ENCODE assay signal across 9 cellular contexts in the genomic region with DNA sequence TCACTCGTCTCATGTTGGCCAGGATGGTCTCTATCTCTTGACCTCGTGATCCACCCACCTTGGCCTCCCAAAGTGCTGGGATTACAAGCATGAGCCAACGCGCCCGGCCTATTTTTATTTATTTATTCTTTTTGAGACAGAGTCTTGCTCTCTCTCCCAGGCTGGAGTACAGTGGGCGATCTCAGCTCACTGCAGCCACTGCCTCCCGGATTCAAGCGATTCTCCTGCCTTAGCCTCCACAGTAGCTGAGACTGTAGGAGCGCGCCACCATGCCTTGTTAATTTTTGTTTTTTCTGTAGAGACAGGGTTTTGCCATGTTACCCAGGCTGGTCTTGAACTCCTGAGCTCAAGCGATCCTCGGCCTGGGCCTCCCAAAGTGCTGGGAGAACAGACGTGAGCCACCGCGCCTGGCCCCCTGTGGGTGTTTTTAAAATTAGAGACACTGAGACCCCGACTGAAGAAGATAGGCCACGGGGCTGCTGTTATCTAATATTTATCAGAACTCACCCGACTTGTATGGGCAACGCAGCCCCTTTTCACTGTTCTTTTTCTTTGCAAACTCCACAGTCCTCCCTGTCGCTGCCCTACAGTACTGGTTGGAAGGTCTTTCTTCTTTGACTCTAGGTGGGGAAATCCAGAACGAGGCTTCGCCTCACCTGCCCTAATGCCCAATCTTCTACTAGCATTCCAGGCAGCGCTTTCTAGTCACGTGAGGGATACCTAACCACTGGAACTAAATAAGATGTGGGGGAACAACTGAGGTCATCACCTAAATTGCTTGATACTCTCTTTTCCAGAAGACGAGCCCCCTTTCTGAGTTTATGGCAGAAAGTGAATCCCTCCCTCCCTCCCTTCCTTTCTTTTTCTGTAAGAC. TPM values are rescaled to one million over a fixed set of nuclear protein-coding genes. Genes with fewer than 3 reads are reported as not detected.
DNase-seq lines count a peak whose midpoint lies in the region; ATAC-seq and TF ChIP-seq lines count a peak whose summit lies in the region.
"Had no signal": no experiment of that assay in that cellular context is flagged by ENCODE, and none has a peak within 500 bp of the region (broad histone marks: within the 10 kb centered on the region; RNA-seq: fewer than 3 reads in every experiment).

No MANE protein-coding gene starts in this region.

- H3K27me3 Mint-ChIP-seq in GM23338 (ENCODE audit: insufficient read depth, low read depth, poor library complexity) = peaks cover 6% of the 10 kb centered on the region

- H3K4me1 Mint-ChIP-seq in GM23338 = peaks cover 18% of the 10 kb centered on the region

- H3K27me3 ChIP-seq in GM23338 (ENCODE audit: insufficient read depth) (no peaks in the 10 kb centered on the region), WERI-Rb-1 (ENCODE audit: insufficient read depth, low read depth, severe bottlenecking) (no peaks in the 10 kb centered on the region), spleen (replicated peaks in 1 of 7) (peaks cover 0 to 3% (median 0%) of the 10 kb centered on the region in 7 donors)

- peak overlapping the region; percentile 95; the same call in 1 of the 2 replicates for H3K27ac ChIP-seq in GM23338 (ENCODE audit: low read depth)
- H3K27ac ChIP-seq in WERI-Rb-1 = peak overlapping the region; percentile 82
- peak overlapping the region in 7 of 8 donors; percentile 96 to 98 (median 98) for H3K27ac ChIP-seq in spleen

- intact Hi-C loops in spleen (cut with DNase I; ENCODE audit: low total_unique reads) = no loop called here

- H3K9me3 ChIP-seq in WERI-Rb-1 (ENCODE audit: severe bottlenecking) (no peaks in the 10 kb centered on the region), spleen (no peaks in the 10 kb centered on the region)

- WGBS in spleen, 5 donors = 92 to 96% (median 94%) methylated on average over 25 of the region's 25 CpGs

- no peaks in the 10 kb centered on the region for H3F3A ChIP-seq in GM23338 (replicated peaks; ENCODE audit: low read depth)

- no peak for TF ChIP-seq POLR2A in spleen (IDR thresholded peaks at IDR 0.05)

- no peaks in the 10 kb centered on the region for H3K9me2 ChIP-seq in GM23338 (ENCODE audit: insufficient read depth)

- H3K9me3 Mint-ChIP-seq in GM23338 = no peaks in the 10 kb centered on the region; the same call in 2 of the 3 replicates

- peaks cover 23% of the 10 kb centered on the region for H3K79me2 ChIP-seq in GM23338 (replicated peaks; ENCODE audit: insufficient read depth)

- H3K4me1 ChIP-seq in GM23338 (ENCODE audit: insufficient read depth) (peaks cover 17% of the 10 kb centered on the region), spleen (peaks cover 6 to 44% (median 26%) of the 10 kb centered on the region in 6 donors)

- H4K20me1 ChIP-seq in GM23338 (replicated peaks; ENCODE audit: insufficient read depth) = no peaks in the 10 kb centered on the region

- ATAC-seq in GM23338 (no peak), HG02798 (IDR thresholded peaks at IDR 0.05; ENCODE audit: poor library complexity, unreplicated experiment) (no peak), GM19455 (IDR thresholded peaks at IDR 0.05; ENCODE audit: unreplicated experiment) (no peak)

- DNase-seq in GM23338 (ENCODE audit: low spot score) (peak; percentile 8), WERI-Rb-1 (no peak), islet precursor cell (peak; percentile 48), spleen (no peak), NCI-H345 (lab: John Stamatoyannopoulos, UW) (no peak), GF-D8 (lab: John Stamatoyannopoulos, UW) (no peak)

- H3K36me3 Mint-ChIP-seq in GM23338 (ENCODE audit: low read depth) = peaks cover 2% of the 10 kb centered on the region; the same call in 1 of the 3 replicates

- H3K27ac Mint-ChIP-seq in GM23338 = peak overlapping the region; percentile 99

- no peaks in the 10 kb centered on the region for H3K36me3 ChIP-seq in GM23338 (ENCODE audit: insufficient read depth)
- H3K36me3 ChIP-seq in WERI-Rb-1 = no peaks in the 10 kb centered on the region
- H3K36me3 ChIP-seq in spleen = peaks cover 0 to 5% (median 0%) of the 10 kb centered on the region in 6 donors

- TF ChIP-seq CTCF in GM23338 (conservative IDR thresholded peaks at IDR 0.05; ENCODE audit: low read depth in 2 of 2) (no peak), WERI-Rb-1 (IDR thresholded peaks at IDR 0.05; ENCODE audit: low read depth, low read length) (no peak), spleen (IDR thresholded peaks at IDR 0.05 in 8 of 11, conservative IDR thresholded peaks at IDR 0.05 in 3 of 11) (no peak)

- peak overlapping the region; percentile 95; the same call in 2 of the 3 replicates for H3K4me3 Mint-ChIP-seq in GM23338

- peak overlapping the region; percentile 95 for H3K4me3 ChIP-seq in GM23338
- no peak overlapping the region for H3K4me3 ChIP-seq in WERI-Rb-1 (ENCODE audit: low read depth, low read length)
- peak overlapping the region in 2 of 8 donors; percentile 76 to 79 for H3K4me3 ChIP-seq in spleen

- H2AFZ ChIP-seq in GM23338 = 0 out of 2 replicates have a peak overlapping the region, but pooled peaks have one; percentile 15

- H3K4me2 ChIP-seq in GM23338 = no peak overlapping the region; the same call in 1 of the 2 replicates

TF ChIP-seq in GM23338, 12 proteins besides CTCF, POLR2A, EP300 and RAD21 (continues in another document):
- TF ChIP-seq EZH2phosphoT487 (IDR thresholded peaks at IDR 0.05; ENCODE audit: unreplicated experiment) = no peak
- TF ChIP-seq JUNB (IDR thresholded peaks at IDR 0.05; ENCODE audit: unreplicated experiment) = no peak
- TF ChIP-seq POLR2AphosphoS5 (IDR thresholded peaks at IDR 0.05; ENCODE audit: low read depth) = no peak
- TF ChIP-seq, protein P1, sequence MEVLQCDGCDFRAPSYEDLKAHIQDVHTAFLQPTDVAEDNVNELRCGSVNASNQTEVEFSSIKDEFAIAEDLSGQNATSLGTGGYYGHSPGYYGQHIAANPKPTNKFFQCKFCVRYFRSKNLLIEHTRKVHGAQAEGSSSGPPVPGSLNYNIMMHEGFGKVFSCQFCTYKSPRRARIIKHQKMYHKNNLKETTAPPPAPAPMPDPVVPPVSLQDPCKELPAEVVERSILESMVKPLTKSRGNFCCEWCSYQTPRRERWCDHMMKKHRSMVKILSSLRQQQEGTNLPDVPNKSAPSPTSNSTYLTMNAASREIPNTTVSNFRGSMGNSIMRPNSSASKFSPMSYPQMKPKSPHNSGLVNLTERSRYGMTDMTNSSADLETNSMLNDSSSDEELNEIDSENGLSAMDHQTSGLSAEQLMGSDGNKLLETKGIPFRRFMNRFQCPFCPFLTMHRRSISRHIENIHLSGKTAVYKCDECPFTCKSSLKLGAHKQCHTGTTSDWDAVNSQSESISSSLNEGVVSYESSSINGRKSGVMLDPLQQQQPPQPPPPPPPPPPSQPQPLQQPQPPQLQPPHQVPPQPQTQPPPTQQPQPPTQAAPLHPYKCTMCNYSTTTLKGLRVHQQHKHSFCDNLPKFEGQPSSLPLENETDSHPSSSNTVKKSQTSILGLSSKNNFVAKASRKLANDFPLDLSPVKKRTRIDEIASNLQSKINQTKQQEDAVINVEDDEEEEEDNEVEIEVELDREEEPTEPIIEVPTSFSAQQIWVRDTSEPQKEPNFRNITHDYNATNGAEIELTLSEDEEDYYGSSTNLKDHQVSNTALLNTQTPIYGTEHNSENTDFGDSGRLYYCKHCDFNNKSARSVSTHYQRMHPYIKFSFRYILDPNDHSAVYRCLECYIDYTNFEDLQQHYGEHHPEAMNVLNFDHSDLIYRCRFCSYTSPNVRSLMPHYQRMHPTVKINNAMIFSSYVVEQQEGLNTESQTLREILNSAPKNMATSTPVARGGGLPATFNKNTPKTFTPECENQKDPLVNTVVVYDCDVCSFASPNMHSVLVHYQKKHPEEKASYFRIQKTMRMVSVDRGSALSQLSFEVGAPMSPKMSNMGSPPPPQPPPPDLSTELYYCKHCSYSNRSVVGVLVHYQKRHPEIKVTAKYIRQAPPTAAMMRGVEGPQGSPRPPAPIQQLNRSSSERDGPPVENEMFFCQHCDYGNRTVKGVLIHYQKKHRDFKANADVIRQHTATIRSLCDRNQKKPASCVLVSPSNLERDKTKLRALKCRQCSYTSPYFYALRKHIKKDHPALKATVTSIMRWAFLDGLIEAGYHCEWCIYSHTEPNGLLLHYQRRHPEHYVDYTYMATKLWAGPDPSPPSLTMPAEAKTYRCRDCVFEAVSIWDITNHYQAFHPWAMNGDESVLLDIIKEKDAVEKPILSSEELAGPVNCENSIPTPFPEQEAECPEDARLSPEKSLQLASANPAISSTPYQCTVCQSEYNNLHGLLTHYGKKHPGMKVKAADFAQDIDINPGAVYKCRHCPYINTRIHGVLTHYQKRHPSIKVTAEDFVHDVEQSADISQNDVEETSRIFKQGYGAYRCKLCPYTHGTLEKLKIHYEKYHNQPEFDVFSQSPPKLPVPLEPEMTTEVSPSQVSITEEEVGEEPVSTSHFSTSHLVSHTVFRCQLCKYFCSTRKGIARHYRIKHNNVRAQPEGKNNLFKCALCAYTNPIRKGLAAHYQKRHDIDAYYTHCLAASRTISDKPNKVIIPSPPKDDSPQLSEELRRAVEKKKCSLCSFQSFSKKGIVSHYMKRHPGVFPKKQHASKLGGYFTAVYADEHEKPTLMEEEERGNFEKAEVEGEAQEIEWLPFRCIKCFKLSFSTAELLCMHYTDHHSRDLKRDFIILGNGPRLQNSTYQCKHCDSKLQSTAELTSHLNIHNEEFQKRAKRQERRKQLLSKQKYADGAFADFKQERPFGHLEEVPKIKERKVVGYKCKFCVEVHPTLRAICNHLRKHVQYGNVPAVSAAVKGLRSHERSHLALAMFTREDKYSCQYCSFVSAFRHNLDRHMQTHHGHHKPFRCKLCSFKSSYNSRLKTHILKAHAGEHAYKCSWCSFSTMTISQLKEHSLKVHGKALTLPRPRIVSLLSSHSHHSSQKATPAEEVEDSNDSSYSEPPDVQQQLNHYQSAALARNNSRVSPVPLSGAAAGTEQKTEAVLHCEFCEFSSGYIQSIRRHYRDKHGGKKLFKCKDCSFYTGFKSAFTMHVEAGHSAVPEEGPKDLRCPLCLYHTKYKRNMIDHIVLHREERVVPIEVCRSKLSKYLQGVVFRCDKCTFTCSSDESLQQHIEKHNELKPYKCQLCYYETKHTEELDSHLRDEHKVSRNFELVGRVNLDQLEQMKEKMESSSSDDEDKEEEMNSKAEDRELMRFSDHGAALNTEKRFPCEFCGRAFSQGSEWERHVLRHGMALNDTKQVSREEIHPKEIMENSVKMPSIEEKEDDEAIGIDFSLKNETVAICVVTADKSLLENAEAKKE (CRISPR knock-in tag; IDR thresholded peaks at IDR 0.05) = no peak
- no peak for TF ChIP-seq ZNF114 (CRISPR knock-in tag; IDR thresholded peaks at IDR 0.05)
- TF ChIP-seq CREB1 (CRISPR knock-in tag; IDR thresholded peaks at IDR 0.05; ENCODE audit: low read depth) = no peak

RNA-seq across cellular contexts. Expression of gene GABARAPL1, which starts 1.3 kb away (rescaled TPM):
- 60.9 and 77.8 TPM in 2 replicates for total RNA-seq in GM23338 (2014; rRNA removed; shearing (Covaris generic))
- polyA plus RNA-seq in GM23338 (2016; fragmentation: Nextera tagmentation; extraction: Ambion mirVana) = 35.7 and 36.5 TPM in 2 replicates
- total RNA-seq in spleen = 10 to 100 TPM; 29.8 to 79.7 (median 53.4) TPM
- polyA plus RNA-seq in spleen = 10 to 100 TPM in 2 of 3 donors, 1 to 10 TPM in 1; 10.0 to 22.5 (median 13.5) TPM

RNA-seq across cellular contexts. Expression of gene TMEM52B, which starts 32.5 kb away (rescaled TPM):
- not detected in 2 replicates for total RNA-seq in GM23338 (2014; rRNA removed; shearing (Covaris generic))
- polyA plus RNA-seq in GM23338 (2016; fragmentation: Nextera tagmentation; extraction: Ambion mirVana) (not detected in 2 replicates), spleen (under 1 TPM in 1 of 3 donors, not detected in 2; 0.06 TPM)
- under 1 TPM in 2 of 7 donors, not detected in 5; 0.19 to 0.40 TPM for total RNA-seq in spleen
- total RNA-seq: T-helper 1 cell treated with Interleukin-12 subunit alpha and Interleukin-12 subunit beta and Interleukin-4 antibody, amounts not matched to agents 30 ng/mL and 1 ng/mL, for 36 hours had no signal

RNA-seq across cellular contexts. Expression of gene OLR1, which starts 39.4 kb away (rescaled TPM):
- total RNA-seq in GM23338 (2014; rRNA removed; shearing (Covaris generic)) = not detected in 2 replicates
- polyA plus RNA-seq in GM23338 (2016; fragmentation: Nextera tagmentation; extraction: Ambion mirVana) (not detected in 2 replicates), spleen (under 1 TPM; 0.09 to 0.22 (median 0.13) TPM)
- total RNA-seq in spleen = 10 to 100 TPM in 1 of 7 donors, 1 to 10 TPM in 3, not detected in 3; 1.2 to 10.5 (median 1.3) TPM
- total RNA-seq: T-helper 1 cell treated with Interleukin-12 subunit alpha and Interleukin-12 subunit beta and Interleukin-4 antibody, amounts not matched to agents 30 ng/mL and 1 ng/mL, for 36 hours had no signal

Comparison
In these comparisons a context has a peak if more than half of its experiments do, and no peak if none do; other contexts are left out.
1. DNase-seq: peak in GM23338 (single experiment) and islet precursor cell (single experiment); none in WERI-Rb-1 (single experiment), spleen (single experiment), NCI-H345 (single experiment) and GF-D8 (single experiment).
2. Peak in every context shown above with its lines, with median percentiles within 50 percentile points of each other: H3K27ac ChIP-seq.